Comparison of ENCODE assay signal across 12 cellular contexts in the genomic region with DNA sequence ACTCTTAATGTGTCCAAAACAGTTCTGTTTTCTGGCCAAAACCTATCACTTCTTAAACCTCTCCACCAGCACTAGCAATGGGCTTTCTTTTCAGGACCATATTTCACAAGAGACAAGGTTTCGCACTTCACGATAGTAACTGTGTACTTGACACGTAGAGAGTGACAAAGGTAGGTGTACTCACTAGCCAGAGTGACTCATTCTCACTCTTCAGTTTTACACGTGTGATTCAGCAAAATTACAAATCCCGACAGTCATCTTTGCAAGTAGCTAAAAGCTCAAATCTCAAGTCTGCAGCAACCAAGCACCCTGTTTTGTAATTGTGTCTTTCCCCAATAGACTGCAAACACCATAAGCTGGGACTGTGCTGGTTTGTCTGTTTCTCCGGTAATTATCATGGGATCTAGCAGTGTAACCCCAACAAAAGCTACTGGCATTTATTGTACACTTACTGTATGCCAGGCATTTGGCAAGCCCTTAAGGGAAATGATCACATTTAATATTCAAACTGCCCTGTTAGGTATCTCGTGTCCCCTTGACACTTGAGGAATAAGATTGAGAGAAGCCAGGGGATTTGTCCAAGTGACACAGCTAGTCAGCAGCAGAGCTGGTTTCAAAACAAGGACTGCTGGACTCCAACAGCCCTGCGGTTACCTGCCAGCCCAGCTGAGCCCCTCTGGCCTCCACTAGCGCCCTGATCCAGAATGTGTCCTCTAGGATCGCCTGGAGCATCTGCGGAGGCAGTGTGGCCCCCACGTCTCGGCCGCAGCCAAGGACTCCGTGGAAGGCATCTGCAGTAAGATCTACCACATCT. TPM values are rescaled to one million over a fixed set of nuclear protein-coding genes. Genes with fewer than 3 reads are reported as not detected.
A peak's percentile ranks its signal among the peaks of the same experiment; 100 is the strongest.
DNase-seq lines count a peak whose midpoint lies in the region; ATAC-seq and TF ChIP-seq lines count a peak whose summit lies in the region.
"Had no signal": no experiment of that assay in that cellular context is flagged by ENCODE, and none has a peak within 500 bp of the region (broad histone marks: within the 10 kb centered on the region; RNA-seq: fewer than 3 reads in every experiment).

No MANE protein-coding gene starts in this region.

- POLR2A ChIA-PET in naive thymus-derived CD8-positive, alpha-beta T cell (lab: Charles Lee) = interaction anchor here (1.7 to 13.1 kb wide), 4 partner anchors 7 to 63 kb away, joined by 4 to 138 read pairs (median 10); a partner anchor contains a TSS
- POLR2A ChIA-PET in OCI-LY7 (lab: Charles Lee) = no interaction called here

- H3K27ac Mint-ChIP-seq in naive thymus-derived CD8-positive, alpha-beta T cell = peak overlapping the region in 6 of 10 donors; percentile 14 to 77 (median 31)

- no TSS peak for BruUV-seq in OCI-LY7 (replicated peaks; lab: Mats Ljungman, UMichigan)

- no peaks in the 10 kb centered on the region for H3K27me3 Mint-ChIP-seq in naive thymus-derived CD8-positive, alpha-beta T cell

- peaks cover 0 to 28% (median 4%) of the 10 kb centered on the region in 4 donors for H3K4me1 Mint-ChIP-seq in naive thymus-derived CD8-positive, alpha-beta T cell

- CTCF ChIA-PET in OCI-LY7 (lab: Charles Lee; ENCODE audit: unreplicated experiment) = no interaction called here

- H2AFZ ChIP-seq in DND-41 (ENCODE audit: low read depth, low read length) = no peak overlapping the region
- H2AFZ ChIP-seq in OCI-LY7 (ENCODE audit: low read length) = no peak overlapping the region

- TF ChIP-seq CTCF in DND-41 (IDR thresholded peaks at IDR 0.05; ENCODE audit: borderline replicate concordance, extremely low read depth, low read length, poor library complexity, severe bottlenecking) = no peak
- no peak for TF ChIP-seq CTCF in OCI-LY7 (conservative IDR thresholded peaks at IDR 0.05; ENCODE audit: low read length)

- H3K27ac ChIP-seq in DND-41 (ENCODE audit: low read length) (0 out of 2 replicates have a peak overlapping the region, but pooled peaks have one; percentile 25), OCI-LY7 (ENCODE audit: low read depth, low read length, poor library complexity, severe bottlenecking) (no peak overlapping the region)

- DNase-seq in DND-41 = no peak
- peak; percentile 20 for DNase-seq in MV-4-11 (lab: John Stamatoyannopoulos, UW)
- peak; percentile 48 for DNase-seq in astrocyte of the hippocampus (ENCODE audit: low read depth, low spot score)
- peak in 1 of 10 donors; percentile 48 for DNase-seq in naive thymus-derived CD8-positive, alpha-beta T cell
- DNase-seq in KG1 (lab: John Stamatoyannopoulos, UW) = no peak
- no peak for DNase-seq in OCI-LY7 (ENCODE audit: low spot score)
- no peak for DNase-seq in NCI-H1436 treated with DMSO at 0.1 percent for 48 hours (lab: John Stamatoyannopoulos, UW)
- no peak for DNase-seq in AG20443 (ENCODE audit: low spot score)
- DNase-seq: activated CD4-positive, alpha-beta T cell treated with anti-CD3 and anti-CD28 coated beads for 4 hours; cortex of kidney; DMS79; NCI-H1105 treated with DMSO at 0.1 percent for 48 hours had no signal

- H3K9ac ChIP-seq in DND-41 (ENCODE audit: low read depth, low read length) = no peak overlapping the region

- no peaks in the 10 kb centered on the region for H3K79me2 ChIP-seq in DND-41 (ENCODE audit: insufficient read depth, low read length)
- H3K79me2 ChIP-seq in OCI-LY7 (ENCODE audit: insufficient read depth, low read depth, low read length) = no peaks in the 10 kb centered on the region

- intact Hi-C loops in OCI-LY7 (cut with micrococcal nuclease; ENCODE audit: unreplicated experiment) = no loop called here

- peaks cover 18% of the 10 kb centered on the region for H4K20me1 ChIP-seq in DND-41 (ENCODE audit: insufficient read depth, low read length)
- no peaks in the 10 kb centered on the region for H4K20me1 ChIP-seq in OCI-LY7 (ENCODE audit: insufficient read depth, low read length)

- H3K27me3 ChIP-seq in DND-41 (ENCODE audit: insufficient read depth, low read length, poor library complexity) = no peaks in the 10 kb centered on the region

- no peak overlapping the region for H3K4me3 Mint-ChIP-seq in naive thymus-derived CD8-positive, alpha-beta T cell

- ATAC-seq in DND-41 (ENCODE audit: insufficient read depth, low read depth) = no peak
- no peak for ATAC-seq in naive thymus-derived CD8-positive, alpha-beta T cell

- no peak overlapping the region for H3K4me3 ChIP-seq in DND-41 (ENCODE audit: low read depth in 1 of 2, low read length in 2 of 2)
- H3K4me3 ChIP-seq in OCI-LY7 (ENCODE audit: low read depth, low read length, poor library complexity, severe bottlenecking) = no peak overlapping the region

- no peaks in the 10 kb centered on the region for H3K9me3 Mint-ChIP-seq in naive thymus-derived CD8-positive, alpha-beta T cell

- H3K9me2 ChIP-seq in OCI-LY7 (ENCODE audit: insufficient read depth, low read length) = no peaks in the 10 kb centered on the region

- H3K36me3 Mint-ChIP-seq in naive thymus-derived CD8-positive, alpha-beta T cell = peaks cover 3 to 74% (median 14%) of the 10 kb centered on the region in 3 donors

- H3K4me1 ChIP-seq in DND-41 (ENCODE audit: insufficient read depth, low read length) (no peaks in the 10 kb centered on the region), OCI-LY7 (ENCODE audit: insufficient read depth, low read length, poor library complexity, severe bottlenecking) (no peaks in the 10 kb centered on the region)

- H3K36me3 ChIP-seq in DND-41 (ENCODE audit: insufficient read depth, low read length) (peaks cover 95% of the 10 kb centered on the region), OCI-LY7 (ENCODE audit: insufficient read depth, low read length) (peaks cover 91% of the 10 kb centered on the region)

- no peak overlapping the region for H3K4me2 ChIP-seq in DND-41 (ENCODE audit: insufficient read depth, low read length)
- H3K4me2 ChIP-seq in OCI-LY7 (ENCODE audit: low read length) = no peak overlapping the region

- no peaks in the 10 kb centered on the region for H3K9me3 ChIP-seq in DND-41 (ENCODE audit: insufficient read depth, low read length, severe bottlenecking)
- H3K9me3 ChIP-seq in OCI-LY7 (ENCODE audit: low read length) = no peaks in the 10 kb centered on the region

RNA-seq across cellular contexts. Expression of a gene that starts 9.9 kb away (rescaled TPM):
- 10 to 100 TPM; 77.7 to 83.3 TPM for total RNA-seq in naive thymus-derived CD8-positive, alpha-beta T cell
- 10 to 100 TPM; 60.8 to 94.2 (median 78.7) TPM for polyA plus RNA-seq in naive thymus-derived CD8-positive, alpha-beta T cell
- 16.7 and 21.2 TPM in 2 replicates for total RNA-seq in OCI-LY7 (2014; rRNA removed; shearing (Covaris generic))
- total RNA-seq in OCI-LY7 (2022) = 40.6 and 50.3 TPM in 2 replicates

RNA-seq across cellular contexts. Expression of a gene that starts 27.6 kb away (rescaled TPM):
- total RNA-seq in naive thymus-derived CD8-positive, alpha-beta T cell = 10 to 100 TPM; 53.1 to 56.2 TPM
- polyA plus RNA-seq in naive thymus-derived CD8-positive, alpha-beta T cell = 10 to 100 TPM in 1 of 3 donors, 1 to 10 TPM in 2; 6.4 to 13.2 (median 7.8) TPM
- 15.0 and 21.0 TPM in 2 replicates for total RNA-seq in OCI-LY7 (2014; rRNA removed; shearing (Covaris generic))
- total RNA-seq in OCI-LY7 (2022) = 28.4 and 30.5 TPM in 2 replicates

RNA-seq across cellular contexts. Expression of a gene that starts 32.4 kb away (rescaled TPM):
- under 1 TPM in 1 of 2 experiments, not detected in 1; 0.27 TPM for total RNA-seq in naive thymus-derived CD8-positive, alpha-beta T cell
- polyA plus RNA-seq in naive thymus-derived CD8-positive, alpha-beta T cell = 1 to 10 TPM in 1 of 3 donors, under 1 TPM in 2; 0.18 to 2.2 (median 0.68) TPM
- total RNA-seq in OCI-LY7 (2014; rRNA removed; shearing (Covaris generic)) = 14.3 and 17.1 TPM in 2 replicates
- 12.7 and 15.8 TPM in 2 replicates for total RNA-seq in OCI-LY7 (2022)

RNA-seq across cellular contexts. Expression of a gene that starts 53.2 kb away (rescaled TPM):
- 10 to 100 TPM; 79.1 to 82.7 TPM for total RNA-seq in naive thymus-derived CD8-positive, alpha-beta T cell
- polyA plus RNA-seq in naive thymus-derived CD8-positive, alpha-beta T cell = 100 to 1,000 TPM in 1 of 3 donors, 10 to 100 TPM in 2; 79.5 to 128 (median 90.5) TPM
- total RNA-seq in OCI-LY7 (2014; rRNA removed; shearing (Covaris generic)) = 27.1 and 33.1 TPM in 2 replicates
- total RNA-seq in OCI-LY7 (2022) = 36.4 and 36.7 TPM in 2 replicates

RNA-seq across cellular contexts. Expression of a gene that starts 53.4 kb away (rescaled TPM):
- total RNA-seq in naive thymus-derived CD8-positive, alpha-beta T cell = 1 to 10 TPM; 5.0 to 5.9 TPM
- 1 to 10 TPM in 2 of 3 donors, under 1 TPM in 1; 0.53 to 2.2 (median 1.8) TPM for polyA plus RNA-seq in naive thymus-derived CD8-positive, alpha-beta T cell
- 6.0 and 10.7 TPM in 2 replicates for total RNA-seq in OCI-LY7 (2014; rRNA removed; shearing (Covaris generic))
- total RNA-seq in OCI-LY7 (2022) = 6.2 and 9.9 TPM in 2 replicates

Comparison
In these comparisons a context has a peak if more than half of its experiments do, and no peak if none do; other contexts are left out.
1. DNase-seq: peak in MV-4-11 (single experiment) and astrocyte of the hippocampus (single experiment); none in DND-41 (single experiment), KG1 (single experiment), OCI-LY7 (single experiment), NCI-H1436 treated with DMSO at 0.1 percent for 48 hours (single experiment) and AG20443 (single experiment).
2. RNA of a gene that starts 32.4 kb away (total RNA-seq): 12.7 to 17.1 TPM in OCI-LY7; 0.27 TPM in naive thymus-derived CD8-positive, alpha-beta T cell; every median in the first group is over 10 times any median in the second.